8 cellular contexts compared by ENCODE assay signal in the genomic region with DNA sequence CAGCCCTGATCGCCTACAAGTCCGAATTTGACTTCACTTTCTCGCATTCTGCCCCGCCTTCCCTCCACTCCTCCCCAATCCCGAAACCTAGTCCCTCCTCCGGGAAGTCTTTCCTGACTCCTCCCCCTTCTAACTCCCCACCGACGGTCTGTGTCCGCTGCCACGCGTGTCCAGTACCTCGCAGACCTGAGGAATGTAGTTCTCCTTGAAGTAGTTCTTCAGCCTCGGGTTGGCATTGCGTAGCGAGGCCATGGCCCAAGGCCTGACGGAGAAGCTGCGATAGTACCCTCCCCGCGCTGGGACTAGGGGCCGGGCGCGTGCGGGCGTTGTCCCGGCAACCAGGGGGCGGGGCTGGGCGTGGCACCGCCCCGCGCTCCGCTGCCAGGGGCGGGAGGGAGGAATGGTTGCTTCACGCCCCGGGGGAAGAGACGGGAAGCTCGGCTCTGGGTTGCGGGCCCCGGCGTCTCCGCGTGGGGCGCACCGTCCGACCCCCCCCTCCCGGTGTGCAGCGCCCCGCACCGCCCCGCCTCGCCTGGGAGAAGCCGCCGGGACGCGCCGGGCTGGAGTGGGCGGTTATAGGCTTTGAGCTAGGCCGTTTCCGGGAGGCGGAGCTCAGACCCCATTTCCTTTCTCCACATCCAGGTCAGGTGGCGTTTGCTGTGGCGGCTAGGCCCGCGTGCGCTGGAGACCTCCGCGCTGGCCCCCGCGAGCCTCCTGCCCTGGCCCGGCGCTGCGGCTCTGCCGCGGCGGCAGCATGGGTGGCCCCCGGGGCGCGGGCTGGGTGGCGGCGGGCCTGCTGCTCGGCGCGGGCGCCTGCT. TPM values are rescaled to one million over a fixed set of nuclear protein-coding genes. Genes with fewer than 3 reads are reported as not detected.
DNase-seq lines count a peak whose midpoint lies in the region; ATAC-seq lines count a peak whose summit lies in the region.

Gene ARMC10 (plus strand): TSS at position 622 of the 818 bp plus-strand sequence. CDS start 133 bp downstream, at position 755.
Gene FBXL13 (minus strand): TSS at position 278 of the 818 bp plus-strand sequence.

- no peaks in the 10 kb centered on the region for H3K9me3 Mint-ChIP-seq in effector memory CD8-positive, alpha-beta T cell

- peak within 1 kb of the TSS; percentile 93 to 94 for H3K27ac Mint-ChIP-seq in effector memory CD8-positive, alpha-beta T cell

- DNase-seq in COR-L47 (lab: John Stamatoyannopoulos, UW) (peak; percentile 81), HT-29 (ENCODE audit: low spot score) (peak; percentile 97), NK-92 (lab: John Stamatoyannopoulos, UW; ENCODE audit: unreplicated experiment) (peak; percentile 29), mesenteric fat pad (ENCODE audit: low spot score) (peak; percentile 95)
- peak; percentile 76 to 77 for DNase-seq in activated CD8-positive, alpha-beta memory T cell treated with anti-CD3 and anti-CD28 coated beads for 4 hours (ENCODE audit: low read depth in 2 of 2)
- DNase-seq in effector memory CD8-positive, alpha-beta T cell, result peak; percentile 79 to 87 (median 84)
- peak; percentile 78 for DNase-seq in stimulated activated CD8-positive, alpha-beta memory T cell treated with anti-CD3 and anti-CD28 coated beads, Interleukin-15, amount 100 ng/mL, for 1 hour (ENCODE audit: low read depth)

- H3K36me3 Mint-ChIP-seq in effector memory CD8-positive, alpha-beta T cell (ENCODE audit: insufficient read depth), result peaks cover 3% of the 10 kb centered on the region

- peak; percentile 90 for ATAC-seq in GM21360 (IDR thresholded peaks at IDR 0.05; ENCODE audit: unreplicated experiment)
- ATAC-seq in effector memory CD8-positive, alpha-beta T cell (replicated peaks), result peak; percentile 78

- no peaks in the 10 kb centered on the region for H3K27me3 Mint-ChIP-seq in effector memory CD8-positive, alpha-beta T cell

- peak within 1 kb of the TSS; percentile 91 to 96 for H3K4me3 Mint-ChIP-seq in effector memory CD8-positive, alpha-beta T cell

- H3K4me1 Mint-ChIP-seq in effector memory CD8-positive, alpha-beta T cell (ENCODE audit: low read depth in 2 of 2), result peaks cover 19 to 27% of the 10 kb centered on the region in 2 donors

RNA-seq across cellular contexts. Expression of gene ARMC10, which starts in this region (rescaled TPM):
- 40.7 and 41.2 TPM in 2 replicates for total RNA-seq in HT-29 (2014; rRNA removed; shearing (Covaris generic))
- total RNA-seq in mesenteric fat pad, result 34.2 TPM

RNA-seq across cellular contexts. Expression of gene FBXL13, which starts in this region (rescaled TPM):
- total RNA-seq in HT-29 (2014; rRNA removed; shearing (Covaris generic)), result 0.16 and 0.48 TPM in 2 replicates
- total RNA-seq in mesenteric fat pad, result 0.55 TPM

Comparison
In these comparisons a context has a peak if more than half of its experiments do, and no peak if none do; other contexts are left out.
1. Peak in every context shown above with its lines: DNase-seq and ATAC-seq.
2. DNase-seq: peak in every context shown above with its lines; median percentile 97 in HT-29; 95 in mesenteric fat pad; 84 in effector memory CD8-positive, alpha-beta T cell; 81 in COR-L47; 78 in stimulated activated CD8-positive, alpha-beta memory T cell treated with anti-CD3 and anti-CD28 coated beads, Interleukin-15, amount 100 ng/mL, for 1 hour; 76 in activated CD8-positive, alpha-beta memory T cell treated with anti-CD3 and anti-CD28 coated beads for 4 hours; 29 in NK-92.